In the genomic region with DNA sequence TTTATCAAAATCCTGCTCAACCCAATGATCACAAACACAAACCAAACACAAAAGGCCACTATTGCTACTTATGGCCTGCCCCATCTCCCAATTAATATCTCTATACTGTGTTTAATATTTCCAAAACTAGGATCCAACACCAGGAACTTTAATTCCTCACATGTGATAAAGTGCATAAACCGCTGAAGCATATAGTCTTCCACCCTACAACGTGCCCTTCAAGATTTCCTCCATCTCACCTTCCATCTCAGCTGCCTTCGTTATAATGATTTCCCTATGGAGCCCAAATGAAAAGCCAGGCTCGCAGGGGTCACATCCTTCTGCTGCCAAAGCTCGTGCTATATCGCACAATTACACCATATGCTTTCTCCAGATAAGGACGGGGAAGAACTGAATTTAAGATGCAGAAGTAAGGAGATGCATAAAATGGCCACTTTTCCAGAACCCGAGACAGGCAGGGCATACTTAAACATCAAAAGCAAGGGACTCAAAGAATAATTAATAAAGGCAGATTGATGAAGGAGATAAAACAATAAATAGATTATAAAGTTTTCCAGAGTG, we compare ENCODE assay signal across 10 cellular contexts. TPM values are rescaled to one million over a fixed set of nuclear protein-coding genes. Genes with fewer than 3 reads are reported as not detected.
DNase-seq lines count a peak whose midpoint lies in the region; ATAC-seq, FAIRE-seq and TF ChIP-seq lines count a peak whose summit lies in the region.
"Had no signal": no experiment of that assay in that cellular context is flagged by ENCODE, and none has a peak within 500 bp of the region (broad histone marks: within the 10 kb centered on the region; RNA-seq: fewer than 3 reads in every experiment).

No MANE protein-coding gene starts in this region.

- H4K5ac ChIP-seq in H9 (ENCODE audit: insufficient read length, low read depth, low read length): no peak overlapping the region

- H3K4me1 ChIP-seq in H9 (ENCODE audit: insufficient read depth, low read length): peaks cover 11% of the 10 kb centered on the region; the same call in 1 of the 2 replicates
- H3K4me1 ChIP-seq in astrocyte (ENCODE audit: insufficient read depth, low read length): peaks cover 19% of the 10 kb centered on the region
- peaks cover 20% of the 10 kb centered on the region for H3K4me1 ChIP-seq in lower lobe of right lung

- no peak overlapping the region for H3T11ph ChIP-seq in H9 (ENCODE audit: low read length)

- no peak overlapping the region for H2AK5ac ChIP-seq in H9 (ENCODE audit: insufficient read length, low read length)

- H2BK5ac ChIP-seq in H9 (ENCODE audit: insufficient read length, low read length): no peak overlapping the region

- H4K8ac ChIP-seq in H9 (replicated peaks; ENCODE audit: insufficient read length, low read depth, low read length): no peak overlapping the region

- H2BK120ac ChIP-seq in H9 (ENCODE audit: low read depth, low read length, poor library complexity, severe bottlenecking): no peak overlapping the region

- no peak overlapping the region for H2BK12ac ChIP-seq in H9 (ENCODE audit: insufficient read length, low read depth, low read length)

- H3K18ac ChIP-seq in H9 (ENCODE audit: insufficient read length, low read depth, low read length): no peak overlapping the region

- no peak for DNase-seq in AG10803 (ENCODE audit: low read depth)
- no peak for DNase-seq in H9
- DNase-seq in astrocyte (ENCODE audit: low read depth): no peak
- DNase-seq in lower lobe of right lung: no peak
- no peak for DNase-seq in kidney tubule cell (ENCODE audit: low spot score)
- no peak for DNase-seq in AML-193 (lab: John Stamatoyannopoulos, UW)
- DNase-seq: gastrocnemius medialis had no signal

- H3K9ac ChIP-seq in H9 (ENCODE audit: extremely low read depth, insufficient read length, low read length) (peak overlapping the region; percentile 77), astrocyte (ENCODE audit: low read length) (peak overlapping the region; percentile 96)

- H2AFZ ChIP-seq in H9 (ENCODE audit: low read length) (no peak overlapping the region), astrocyte (ENCODE audit: low read depth, low read length) (no peak overlapping the region)

- H3K23me2 ChIP-seq in H9 (ENCODE audit: insufficient read length, low read depth, low read length, poor library complexity, severe bottlenecking): peaks cover 10% of the 10 kb centered on the region

- H3K79me2 ChIP-seq in H9 (ENCODE audit: insufficient read depth, low read length) (peaks cover 52% of the 10 kb centered on the region; the same call in 1 of the 2 replicates), astrocyte (ENCODE audit: insufficient read depth, low read length) (peaks cover 67% of the 10 kb centered on the region)

- H3K4me3 ChIP-seq in AG10803 (ENCODE audit: low read length) (peak overlapping the region; percentile 86), astrocyte (ENCODE audit: insufficient read depth, low read depth, low read length) (peak overlapping the region; percentile 94), lower lobe of right lung (peak overlapping the region; percentile 88)

- H3K36me3 Mint-ChIP-seq in H9 (ENCODE audit: insufficient read depth in 1 of 3, low read depth in 3 of 3) (peaks cover 0 to 5% (median 4%) of the 10 kb centered on the region in 3 experiments; a peak in 4 of 7 replicates), astrocyte (ENCODE audit: low read depth, unreplicated experiment) (no peaks in the 10 kb centered on the region)

- peak overlapping the region in 2 of 3 experiments; percentile 53 to 71; a peak in 4 of 7 replicates for H3K27ac Mint-ChIP-seq in H9
- H3K27ac Mint-ChIP-seq in astrocyte (ENCODE audit: unreplicated experiment): no peak overlapping the region
- H3K27ac Mint-ChIP-seq: activated B cell treated with CpG ODN at 0.5 μM for 24 hours had no signal

- H3K4me1 Mint-ChIP-seq in H9: peaks cover 32 to 36% of the 10 kb centered on the region in 2 experiments
- peaks cover 18% of the 10 kb centered on the region for H3K4me1 Mint-ChIP-seq in astrocyte (ENCODE audit: low read depth, unreplicated experiment)

- WGBS in H9 (ENCODE audit: extremely low coverage, insufficient read length, low lambda C conversion rate): no CpG with 5 or more reads among the region's 8 CpGs

- H3K36me3 ChIP-seq in astrocyte (ENCODE audit: insufficient read depth, low read length) (no peaks in the 10 kb centered on the region), lower lobe of right lung (no peaks in the 10 kb centered on the region)
- H3K36me3 ChIP-seq: gastrocnemius medialis had no signal

- H3K56ac ChIP-seq in H9 (ENCODE audit: insufficient read length, low read depth, low read length): no peak overlapping the region

- FAIRE-seq in astrocyte (lab: Jason Lieb, UNC): no peak

- H3K27ac ChIP-seq in H9 (ENCODE audit: insufficient read length, low read depth, low read length) (no peak overlapping the region), astrocyte (ENCODE audit: low read depth, low read length) (no peak overlapping the region), lower lobe of right lung (peak overlapping the region; percentile 83)

- no peak overlapping the region for H3K14ac ChIP-seq in H9 (ENCODE audit: insufficient read depth, low read length)

- no peak overlapping the region for H4K91ac ChIP-seq in H9 (ENCODE audit: insufficient read length, low read depth, low read length)

- H2BK15ac ChIP-seq in H9 (ENCODE audit: low read depth, low read length): no peak overlapping the region

- H3K4me2 ChIP-seq in H9 (ENCODE audit: insufficient read depth, insufficient read length, low read length) (peak overlapping the region; percentile 95), astrocyte (ENCODE audit: low read length) (peak overlapping the region; percentile 91)

- no peaks in the 10 kb centered on the region for H3K27me3 Mint-ChIP-seq in H9 (ENCODE audit: low read depth)
- H3K27me3 Mint-ChIP-seq in astrocyte (ENCODE audit: low read depth, unreplicated experiment): no peaks in the 10 kb centered on the region

- H3K9me3 Mint-ChIP-seq in H9: no peaks in the 10 kb centered on the region
- H3K9me3 Mint-ChIP-seq in astrocyte (ENCODE audit: unreplicated experiment): no peaks in the 10 kb centered on the region
- H3K9me3 Mint-ChIP-seq: activated B cell treated with CpG ODN at 0.5 μM for 24 hours had no signal

- H2BK20ac ChIP-seq in H9 (ENCODE audit: low read depth, low read length, poor library complexity, severe bottlenecking): no peak overlapping the region

- intact Hi-C loops in lower lobe of right lung (cut with DNase I): no loop called here

- H3K4me3 Mint-ChIP-seq in H9 (peak overlapping the region; percentile 99), astrocyte (ENCODE audit: unreplicated experiment) (peak overlapping the region; percentile 97)

- H3K4ac ChIP-seq in H9 (ENCODE audit: low read depth, low read length): no peak overlapping the region

- ATAC-seq in lower lobe of right lung: no peak
- ATAC-seq in HG03469 (IDR thresholded peaks at IDR 0.05; ENCODE audit: unreplicated experiment): no peak
- no peak for ATAC-seq in HG03039 (IDR thresholded peaks at IDR 0.05; ENCODE audit: unreplicated experiment)
- ATAC-seq: gastrocnemius medialis had no signal

- no peaks in the 10 kb centered on the region for H3K27me3 ChIP-seq in H9 (ENCODE audit: insufficient read depth, low read length)
- H3K27me3 ChIP-seq in astrocyte (ENCODE audit: insufficient read depth, low read length): no peaks in the 10 kb centered on the region
- H3K27me3 ChIP-seq in lower lobe of right lung (ENCODE audit: low read depth): peaks cover 12% of the 10 kb centered on the region

- H3K79me1 ChIP-seq in H9 (ENCODE audit: insufficient read depth, low read depth, low read length, poor library complexity, severe bottlenecking): peaks cover 3% of the 10 kb centered on the region

- TF ChIP-seq CTCF in AG10803 (conservative IDR thresholded peaks at IDR 0.05; ENCODE audit: low read length) (no peak), H9 (conservative IDR thresholded peaks at IDR 0.05) (no peak), astrocyte (IDR thresholded peaks at IDR 0.05; ENCODE audit: insufficient read depth, low read depth, low read length) (no peak), lower lobe of right lung (IDR thresholded peaks at IDR 0.05) (no peak)

- H4K20me1 ChIP-seq in H9 (ENCODE audit: control insufficient read depth, insufficient read depth, insufficient read length) (no peaks in the 10 kb centered on the region), astrocyte (ENCODE audit: insufficient read depth, low read length) (peaks cover 46% of the 10 kb centered on the region)

- no peak overlapping the region for H3K23ac ChIP-seq in H9 (ENCODE audit: insufficient read length, low read depth, low read length)

- H3K9me3 ChIP-seq in H9 (ENCODE audit: control insufficient read depth, low read depth, low read length) (no peaks in the 10 kb centered on the region), astrocyte (ENCODE audit: insufficient read depth, low read depth, low read length) (no peaks in the 10 kb centered on the region), lower lobe of right lung (no peaks in the 10 kb centered on the region)
- H3K9me3 ChIP-seq: gastrocnemius medialis had no signal

RNA-seq across cellular contexts. Expression of a gene that starts 1.8 kb away (rescaled TPM):
- 251 and 256 TPM in 2 replicates for total RNA-seq in H9 (2021)
- total RNA-seq in astrocyte: 125 and 150 TPM in 2 replicates
- 83.3 TPM for total RNA-seq in lower lobe of right lung
